8 cellular contexts compared by ENCODE assay signal in genomic region chr14:49634547-49635334, GRCh38. TPM values are rescaled to one million over a fixed set of nuclear protein-coding genes. Genes with fewer than 3 reads are reported as not detected.
DNase-seq lines count a peak whose midpoint lies in the region; ATAC-seq and TF ChIP-seq lines count a peak whose summit lies in the region.

Gene DNAAF2, minus strand, starts transcription at chr14:49635244. Its CDS starts 95 bp downstream, at chr14:49635149.

- ATAC-seq in HG02588 (IDR thresholded peaks at IDR 0.05; ENCODE audit: unreplicated experiment) (peak; percentile 26), left ventricle myocardium superior (peak; percentile 51)

- TF ChIP-seq CTCF in GM12865 (IDR thresholded peaks at IDR 0.05; ENCODE audit: insufficient read depth, low read depth, low read length, missing control alignments) = no peak

- H3K4me3 ChIP-seq in GM12865 (ENCODE audit: low read depth, low read length) = peak within 1 kb of the TSS; percentile 100

- H3K27ac ChIP-seq in angular gyrus (ENCODE audit: low read depth, low read length) = peak within 1 kb of the TSS; percentile 94

- DNase-seq in GM12865 (ENCODE audit: low read depth) = peak; percentile 69
- peak; percentile 66 for DNase-seq in NAMALWA (ENCODE audit: low spot score)
- peak; percentile 44 to 71 (median 62) for DNase-seq in T-helper 1 cell
- peak; percentile 70 for DNase-seq in left ventricle myocardium superior
- peak; percentile 74 for DNase-seq in renal cortical epithelial cell (ENCODE audit: low read depth)
- DNase-seq in 8988T = no peak

- intact Hi-C loops in left ventricle myocardium superior (cut with micrococcal nuclease) = loop anchor here (10.0 kb wide), 1 partner anchor 130 kb away; the partner anchor contains the start of gene KLHDC2

RNA-seq across cellular contexts. Expression of gene DNAAF2, which starts in this region (rescaled TPM):
- 6.8 TPM for total RNA-seq in left ventricle myocardium superior
- total RNA-seq in renal cortical epithelial cell = 17.4 and 19.8 TPM in 2 replicates
